ENCODE assay signal across 17 cellular contexts in genomic region chr7:57579454-57579853, GRCh38.
A peak's percentile ranks its signal among the peaks of the same experiment; 100 is the strongest.
DNase-seq lines count a peak whose midpoint lies in the region; ATAC-seq and TF ChIP-seq lines count a peak whose summit lies in the region.
"Had no signal": no experiment of that assay in that cellular context is flagged by ENCODE, and none has a peak within 500 bp of the region (broad histone marks: within the 10 kb centered on the region; RNA-seq: fewer than 3 reads in every experiment).

No MANE protein-coding gene starts in this region.

- H3K27ac ChIP-seq in 22Rv1: peak overlapping the region; percentile 50
- H3K27ac ChIP-seq: BLaER1, C4-2B, GM23248 had no signal

- no peaks in the 10 kb centered on the region for H3K27me3 Mint-ChIP-seq in activated T-cell treated with anti-CD3 and anti-CD28 coated beads, Interleukin-2, amount 50 U/mL, for 4 hours (ENCODE audit: low read depth)
- H3K27me3 Mint-ChIP-seq: B cell; CD4-positive, CD25-positive, alpha-beta regulatory T cell had no signal

- no peak overlapping the region for H3K4me3 Mint-ChIP-seq in activated T-cell treated with anti-CD3 and anti-CD28 coated beads, Interleukin-2, amount 50 U/mL, for 4 hours
- H3K4me3 Mint-ChIP-seq: B cell; CD4-positive, CD25-positive, alpha-beta regulatory T cell; CD8-positive, alpha-beta T cell; H9 had no signal

- DNase-seq in H4 (ENCODE audit: low spot score) (peak; percentile 51), posterior vena cava (ENCODE audit: low spot score) (peak; percentile 68), SKM-1 treated with dmso at 0.1 percent for 144 hours (lab: John Stamatoyannopoulos, UW; ENCODE audit: unreplicated experiment) (no peak)
- DNase-seq in stimulated activated CD4-positive, alpha-beta T cell treated with anti-CD3 and anti-CD28 coated beads, Interleukin-4, amount 100 ng/mL, for 1 hour: no peak
- DNase-seq in activated T-cell treated with anti-CD3 and anti-CD28 coated beads, Interleukin-2, amount 50 U/mL, for 4 hours: no peak
- DNase-seq: Caco-2; CD4-positive, CD25-positive, alpha-beta regulatory T cell; CD8-positive, alpha-beta T cell; DMS153; DND-41; GM23248; H9 had no signal

- H3K9me3 Mint-ChIP-seq in activated T-cell treated with anti-CD3 and anti-CD28 coated beads, Interleukin-2, amount 50 U/mL, for 4 hours: peaks cover 33% of the 10 kb centered on the region

- no peak for ATAC-seq in activated T-cell treated with anti-CD3 and anti-CD28 coated beads, Interleukin-2, amount 50 U/mL, for 4 hours
- ATAC-seq: CD8-positive, alpha-beta T cell; HCT116 had no signal

- no peak for TF ChIP-seq CTCF in 22Rv1 (IDR thresholded peaks at IDR 0.05)

- H3K36me3 Mint-ChIP-seq in activated T-cell treated with anti-CD3 and anti-CD28 coated beads, Interleukin-2, amount 50 U/mL, for 4 hours (ENCODE audit: insufficient read depth): no peaks in the 10 kb centered on the region
- H3K36me3 Mint-ChIP-seq: CD4-positive, CD25-positive, alpha-beta regulatory T cell; CD8-positive, alpha-beta T cell had no signal

- no peaks in the 10 kb centered on the region for H3K4me1 Mint-ChIP-seq in activated T-cell treated with anti-CD3 and anti-CD28 coated beads, Interleukin-2, amount 50 U/mL, for 4 hours (ENCODE audit: low read depth)
- H3K4me1 Mint-ChIP-seq: B cell; CD4-positive, CD25-positive, alpha-beta regulatory T cell; H9 had no signal

- intact Hi-C loops in posterior vena cava (cut with DNase I): no loop called here

Comparison
In these comparisons a context has a peak if more than half of its experiments do, and no peak if none do; other contexts are left out.
1. DNase-seq: peak in H4 (single experiment) and posterior vena cava (single experiment); none in stimulated activated CD4-positive, alpha-beta T cell treated with anti-CD3 and anti-CD28 coated beads, Interleukin-4, amount 100 ng/mL, for 1 hour (single experiment), activated T-cell treated with anti-CD3 and anti-CD28 coated beads, Interleukin-2, amount 50 U/mL, for 4 hours (single experiment) and SKM-1 treated with dmso at 0.1 percent for 144 hours (single experiment).